9 cellular contexts compared by ENCODE assay signal in genomic region chr7:27155816-27156507, GRCh38. TPM values are rescaled to one million over a fixed set of nuclear protein-coding genes. Genes with fewer than 3 reads are reported as not detected.
DNase-seq lines count a peak whose midpoint lies in the region; ATAC-seq and TF ChIP-seq lines count a peak whose summit lies in the region.
"Had no signal": no experiment of that assay in that cellular context is flagged by ENCODE, and none has a peak within 500 bp of the region (broad histone marks: within the 10 kb centered on the region; RNA-seq: fewer than 3 reads in every experiment).

No MANE protein-coding gene starts in this region.

- peaks cover 7% of the 10 kb centered on the region for H3K4me1 Mint-ChIP-seq in Caco-2 (ENCODE audit: low read depth, unreplicated experiment)

- TF ChIP-seq CTCF in Caco-2 (IDR thresholded peaks at IDR 0.05; ENCODE audit: insufficient read depth in 1 of 2, low read depth in 1 of 2, low read length in 1 of 2, severe bottlenecking in 1 of 2, unreplicated experiment in 1 of 2), result no peak

- H3K36me3 ChIP-seq in Caco-2 (ENCODE audit: control insufficient read depth, insufficient read depth, low read length), result no peaks in the 10 kb centered on the region; the same call in 1 of the 2 replicates
- H3K36me3 ChIP-seq in neuron (ENCODE audit: insufficient read depth, low read length), result no peaks in the 10 kb centered on the region

- ATAC-seq in HG02763 (IDR thresholded peaks at IDR 0.05; ENCODE audit: unreplicated experiment) (no peak), GM18498 (IDR thresholded peaks at IDR 0.05; ENCODE audit: unreplicated experiment) (no peak), left lobe of liver (no peak)

- H3K4me3 ChIP-seq in Caco-2 (ENCODE audit: low read depth, low read length) (peak overlapping the region; percentile 49), neuron (ENCODE audit: low read length) (peak overlapping the region; percentile 36)

- no peak overlapping the region for H2AFZ ChIP-seq in neuron (ENCODE audit: low read depth, low read length)

- H3K27me3 ChIP-seq in Caco-2 (replicated peaks; ENCODE audit: control insufficient read depth, insufficient read depth, low read length) (no peaks in the 10 kb centered on the region), neuron (ENCODE audit: insufficient read depth, low read length) (peaks cover 95% of the 10 kb centered on the region)

- H3K4me1 ChIP-seq in Caco-2 (peaks cover 10% of the 10 kb centered on the region), neuron (ENCODE audit: insufficient read depth, low read length) (peaks cover 10% of the 10 kb centered on the region)

- CTCF ChIA-PET in Caco-2 (lab: Charles Lee), result interaction anchor here (0.6 to 1.3 kb wide), 7 partner anchors 15 to 474 kb away, joined by 3 to 6 read pairs (median 4); partner anchors contain the start of gene HOXA4

- DNase-seq in Caco-2, result peak; percentile 56 to 73
- DNase-seq in LoVo (ENCODE audit: low spot score), result peak; percentile 80
- DNase-seq in dermis blood vessel endothelial cell, result peak; percentile 80
- DNase-seq in NCI-H1048 (lab: John Stamatoyannopoulos, UW), result no peak
- no peak for DNase-seq in left lobe of liver (ENCODE audit: low spot score)

- H3K9me3 ChIP-seq in Caco-2 (no peaks in the 10 kb centered on the region), neuron (ENCODE audit: low read length) (peaks cover 15% of the 10 kb centered on the region)

- TSS peak; percentile 63 for BruUV-seq in Caco-2 (replicated peaks; lab: Mats Ljungman, UMichigan)

- intact Hi-C loops in Caco-2 (cut with micrococcal nuclease; ENCODE audit: unreplicated experiment), result no loop called here

- peak overlapping the region; percentile 93 for H3K4me3 Mint-ChIP-seq in Caco-2 (ENCODE audit: unreplicated experiment)

- H3K9me3 Mint-ChIP-seq in Caco-2 (ENCODE audit: unreplicated experiment), result no peaks in the 10 kb centered on the region

- H3K27me3 Mint-ChIP-seq in Caco-2 (ENCODE audit: insufficient read depth, unreplicated experiment), result no peaks in the 10 kb centered on the region

- POLR2A ChIA-PET in Caco-2 (lab: Charles Lee), result interaction anchor here (0.6 to 1.0 kb wide), 3 partner anchors 39 to 477 kb away, joined by 3 to 6 read pairs (median 4); partner anchors contain the start of gene HOXA1

- H3K36me3 Mint-ChIP-seq in Caco-2 (ENCODE audit: insufficient read depth, unreplicated experiment), result peaks cover 27% of the 10 kb centered on the region

- H3K27ac Mint-ChIP-seq in Caco-2 (ENCODE audit: unreplicated experiment), result peak overlapping the region; percentile 93

RNA-seq across cellular contexts. Expression of gene HOXA7, which starts 0.5 kb away (rescaled TPM):
- 19.7 and 19.9 TPM in 2 replicates for total RNA-seq in Caco-2 (2022)
- total RNA-seq in dermis blood vessel endothelial cell, result 1.4 and 2.9 TPM in 2 replicates
- not detected for total RNA-seq in left lobe of liver

RNA-seq across cellular contexts. Expression of gene HOXA3, which starts 3.6 kb away (rescaled TPM):
- total RNA-seq in Caco-2 (2022) (19.9 and 22.6 TPM in 2 replicates), dermis blood vessel endothelial cell (2.4 and 6.0 TPM in 2 replicates), left lobe of liver (0.30 TPM)

RNA-seq across cellular contexts. Expression of gene HOXA6, which starts 8.4 kb away (rescaled TPM):
- total RNA-seq in Caco-2 (2022), result 5.6 and 8.1 TPM in 2 replicates
- 2.9 and 8.6 TPM in 2 replicates for total RNA-seq in dermis blood vessel endothelial cell
- not detected for total RNA-seq in left lobe of liver
- total RNA-seq: mononuclear cell had no signal

RNA-seq across cellular contexts. Expression of gene HOXA9, which starts 9.4 kb away (rescaled TPM):
- 14.4 and 16.7 TPM in 2 replicates for total RNA-seq in Caco-2 (2022)
- total RNA-seq in dermis blood vessel endothelial cell, result 9.0 and 11.8 TPM in 2 replicates
- not detected for total RNA-seq in left lobe of liver

RNA-seq across cellular contexts. Expression of gene HOXA5, which starts 12.5 kb away (rescaled TPM):
- total RNA-seq in Caco-2 (2022), result 4.3 and 4.9 TPM in 2 replicates
- 5.6 and 6.1 TPM in 2 replicates for total RNA-seq in dermis blood vessel endothelial cell
- total RNA-seq in left lobe of liver, result 0.50 TPM

Comparison
In these comparisons a context has a peak if more than half of its experiments do, and no peak if none do; other contexts are left out.
1. DNase-seq: peak in Caco-2 (2 of 2), LoVo (single experiment) and dermis blood vessel endothelial cell (single experiment); none in NCI-H1048 (single experiment) and left lobe of liver (single experiment).